28 cellular contexts compared by ENCODE assay signal in genomic region chr5:66519626-66520025, GRCh38.
DNase-seq lines count a peak whose midpoint lies in the region; ATAC-seq and TF ChIP-seq lines count a peak whose summit lies in the region.
"Had no signal": no experiment of that assay in that cellular context is flagged by ENCODE, and none has a peak within 500 bp of the region (broad histone marks: within the 10 kb centered on the region; RNA-seq: fewer than 3 reads in every experiment).

No MANE protein-coding gene starts in this region.

- H3K4me3 ChIP-seq in fibroblast of mammary gland (ENCODE audit: control insufficient read depth, low read depth, low read length) (no peak overlapping the region), trophoblast cell (ENCODE audit: low read depth, low read length) (no peak overlapping the region)
- H3K4me3 ChIP-seq: PC-9 had no signal

- intact Hi-C loops in natural killer cell (cut with micrococcal nuclease): no loop called here

- TF ChIP-seq CTCF in fibroblast of mammary gland (conservative IDR thresholded peaks at IDR 0.05; ENCODE audit: control insufficient read depth, insufficient read depth, low read depth, low read length): no peak
- TF ChIP-seq CTCF in natural killer cell (IDR thresholded peaks at IDR 0.05): no peak

- no CpG with 5 or more reads among the region's 1 CpG for WGBS in trophoblast cell (ENCODE audit: extremely low coverage, insufficient coverage, insufficient read length)

- peak; percentile 17 for DNase-seq in HT1080 (ENCODE audit: low read depth)
- DNase-seq in RPMI7951 (ENCODE audit: low read depth): peak; percentile 23
- peak; percentile 2 for DNase-seq in fibroblast of mammary gland (ENCODE audit: low read depth)
- peak; percentile 56 to 77 for DNase-seq in trophoblast cell
- no peak for DNase-seq in NCI-H2171 (lab: John Stamatoyannopoulos, UW)
- DNase-seq in natural killer cell: no peak
- DNase-seq in activated CD8-positive, alpha-beta memory T cell treated with anti-CD3 and anti-CD28 coated beads for 24 hours: no peak
- DNase-seq: CD8-positive, alpha-beta memory T cell; DMS 273 treated with DMSO at 0.1 percent for 48 hours; DND-41; Karpas-422; MV-4-11; NCI-H1105; NCI-H1436 treated with DMSO at 0.1 percent for 48 hours; NCI-H187 treated with DMSO at 0.1 percent for 48 hours; NCI-H446; NCI-H524 treated with DMSO at 0.1 percent for 48 hours; NCI-H774; PC-9; SHP77; T-helper 1 cell had no signal

- H3K4me3 Mint-ChIP-seq in natural killer cell: no peak overlapping the region
- H3K4me3 Mint-ChIP-seq: B cell; CD8-positive, alpha-beta memory T cell had no signal

- H3K4ac ChIP-seq in trophoblast cell (ENCODE audit: low read depth, low read length): no peak overlapping the region

- H4K8ac ChIP-seq in trophoblast cell (ENCODE audit: low read depth, low read length): no peak overlapping the region

- H4K12ac ChIP-seq in trophoblast cell (ENCODE audit: low read depth, low read length): no peak overlapping the region

- no peak overlapping the region for H2BK12ac ChIP-seq in trophoblast cell (ENCODE audit: low read length)

- H3K9me3 ChIP-seq in trophoblast cell (ENCODE audit: insufficient read depth, low read depth, low read length): no peaks in the 10 kb centered on the region

- H3K23ac ChIP-seq in trophoblast cell (ENCODE audit: low read length): no peak overlapping the region

- H2BK120ac ChIP-seq in trophoblast cell (ENCODE audit: insufficient read depth, low read length, poor library complexity): peak overlapping the region; percentile 11

- no peak overlapping the region for H3K4me2 ChIP-seq in trophoblast cell (ENCODE audit: low read length)
- H3K4me2 ChIP-seq: PC-9 had no signal

- H4K91ac ChIP-seq in trophoblast cell (ENCODE audit: low read depth, low read length): no peak overlapping the region

- H3K27ac ChIP-seq in trophoblast cell (ENCODE audit: low read depth, low read length): no peak overlapping the region
- H3K27ac ChIP-seq: C4-2B, HL-60, PC-9, RWPE1 had no signal

- peaks cover 6 to 7% of the 10 kb centered on the region in 2 donors for H3K9me3 Mint-ChIP-seq in natural killer cell

- H3K18ac ChIP-seq in trophoblast cell (ENCODE audit: low read length): no peak overlapping the region

- H3K9ac ChIP-seq in trophoblast cell (ENCODE audit: low read length): no peak overlapping the region

- no peak overlapping the region for H3K14ac ChIP-seq in trophoblast cell (ENCODE audit: low read length)

- H3K36me3 ChIP-seq in trophoblast cell (ENCODE audit: control insufficient read depth in 1 of 2, insufficient read depth in 2 of 2, low read length in 2 of 2): no peaks in the 10 kb centered on the region

- H3K36me3 Mint-ChIP-seq in natural killer cell: no peaks in the 10 kb centered on the region
- H3K36me3 Mint-ChIP-seq: CD8-positive, alpha-beta memory T cell had no signal

- no peaks in the 10 kb centered on the region for H3K79me1 ChIP-seq in trophoblast cell (ENCODE audit: low read length)

- no peaks in the 10 kb centered on the region for H3K79me2 ChIP-seq in trophoblast cell (ENCODE audit: control insufficient read depth, insufficient read depth, low read length, poor library complexity)

- no peak overlapping the region for H2BK5ac ChIP-seq in trophoblast cell (ENCODE audit: low read depth, low read length, poor library complexity)

- no peak for ATAC-seq in natural killer cell
- no peak for ATAC-seq in GM19467 (IDR thresholded peaks at IDR 0.05; ENCODE audit: unreplicated experiment)
- ATAC-seq: HCT116, HepG2 had no signal

- H3K4me1 ChIP-seq in trophoblast cell (ENCODE audit: control insufficient read depth in 1 of 2, insufficient read depth in 2 of 2, low read length in 2 of 2): no peaks in the 10 kb centered on the region

- no peak overlapping the region for H2AFZ ChIP-seq in trophoblast cell (ENCODE audit: insufficient read depth, low read length, poor library complexity)
- H2AFZ ChIP-seq: PC-9 had no signal

- H2AK5ac ChIP-seq in trophoblast cell (ENCODE audit: low read length): no peak overlapping the region

- no peaks in the 10 kb centered on the region for H3K27me3 ChIP-seq in trophoblast cell (ENCODE audit: insufficient read depth, low read length)

- no peaks in the 10 kb centered on the region for H3K4me1 Mint-ChIP-seq in natural killer cell
- H3K4me1 Mint-ChIP-seq: CD8-positive, alpha-beta memory T cell had no signal

- H3K27ac Mint-ChIP-seq in natural killer cell: no peak overlapping the region
- H3K27ac Mint-ChIP-seq: B cell; CD8-positive, alpha-beta memory T cell had no signal

- no peaks in the 10 kb centered on the region for H3K27me3 Mint-ChIP-seq in natural killer cell (ENCODE audit: low read depth in 2 of 2)
- H3K27me3 Mint-ChIP-seq: B cell had no signal

Comparison
In these comparisons a context has a peak if more than half of its experiments do, and no peak if none do; other contexts are left out.
1. DNase-seq: peak in HT1080 (single experiment), RPMI7951 (single experiment), fibroblast of mammary gland (single experiment) and trophoblast cell (2 of 2); none in NCI-H2171 (single experiment), natural killer cell (single experiment) and activated CD8-positive, alpha-beta memory T cell treated with anti-CD3 and anti-CD28 coated beads for 24 hours (single experiment).